In the genomic region with DNA sequence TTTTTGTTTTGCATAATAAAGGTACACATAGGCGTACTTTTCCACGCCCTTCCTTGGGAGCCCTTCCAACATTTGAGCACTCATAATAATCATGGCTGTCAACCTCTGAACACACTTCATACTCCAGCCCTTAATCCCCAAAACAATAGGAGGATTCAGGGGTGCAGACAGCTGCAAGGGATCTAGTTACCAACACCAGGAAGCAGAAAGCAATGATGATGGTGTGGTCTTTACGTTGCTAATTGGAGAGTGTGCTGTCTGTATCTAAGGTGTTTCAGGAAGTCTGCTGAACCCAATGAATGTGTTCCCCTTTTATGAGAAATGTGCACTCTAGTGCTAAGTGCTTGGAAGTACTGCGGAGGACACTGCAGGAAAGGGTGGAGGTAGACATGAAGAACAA, we compare ENCODE assay signal across 24 cellular contexts.
A peak's percentile ranks its signal among the peaks of the same experiment; 100 is the strongest.
DNase-seq lines count a peak whose midpoint lies in the region; ATAC-seq and TF ChIP-seq lines count a peak whose summit lies in the region.
"Had no signal": no experiment of that assay in that cellular context is flagged by ENCODE, and none has a peak within 500 bp of the region (broad histone marks: within the 10 kb centered on the region; RNA-seq: fewer than 3 reads in every experiment).

No MANE protein-coding gene starts in this region.

- BruUV-seq in IMR-90 (replicated peaks; lab: Mats Ljungman, UMichigan) = no TSS peak

- CTCF ChIA-PET in IMR-90 (lab: Yijun Ruan, JAX) = interaction anchor here (1.0 kb wide), 1 partner anchor 61 kb away, joined by 3 read pairs; no protein-coding TSS in a partner anchor

- H3K9me3 ChIP-seq in IMR-90 (ENCODE audit: control insufficient read depth, insufficient read depth, low read length) (no peaks in the 10 kb centered on the region), neural progenitor cell (ENCODE audit: low read depth) (no peaks in the 10 kb centered on the region)
- H3K9me3 ChIP-seq: heart right ventricle, ovary had no signal

- H3K56ac ChIP-seq in IMR-90 (ENCODE audit: extremely low read depth, insufficient read depth, low read length) = no peak overlapping the region; the same call in 1 of the 2 replicates

- peaks cover 3% of the 10 kb centered on the region for H3K9me1 ChIP-seq in IMR-90 (ENCODE audit: insufficient read depth, low read length)

- H3K27ac Mint-ChIP-seq in neural progenitor cell (no peak overlapping the region), mesothelial cell of epicardium (no peak overlapping the region)
- H3K27ac Mint-ChIP-seq: activated CD4-positive, alpha-beta memory T cell treated with anti-CD3 and anti-CD28 coated beads, Interleukin-2, amount 10 ng/mL, durations not matched to agents 7 days and 5 days; activated naive CD4-positive, alpha-beta T cell treated with anti-CD3 and anti-CD28 coated beads for 36 hours; CD4-positive, alpha-beta memory T cell; effector memory CD8-positive, alpha-beta T cell; immature natural killer cell; naive B cell had no signal

- H2BK5ac ChIP-seq in IMR-90 (ENCODE audit: low read depth, low read length, poor library complexity, severe bottlenecking) = no peak overlapping the region

- H3K4me2 ChIP-seq in IMR-90 (ENCODE audit: low read depth, low read length) (no peak overlapping the region), neural progenitor cell (peak overlapping the region; percentile 43)

- H3K14ac ChIP-seq in IMR-90 (replicated peaks; ENCODE audit: low read depth, low read length) = no peak overlapping the region

- H3K4me3 ChIP-seq in IMR-90 (ENCODE audit: insufficient read depth, low read depth, low read length) = no peak overlapping the region
- no peak overlapping the region for H3K4me3 ChIP-seq in neural progenitor cell
- H3K4me3 ChIP-seq: GM23248, heart right ventricle, K562, ovary had no signal

- no peak overlapping the region for H4K8ac ChIP-seq in IMR-90 (ENCODE audit: low read depth in 2 of 2, low read length in 2 of 2)

- no peaks in the 10 kb centered on the region for H4K20me1 ChIP-seq in IMR-90 (ENCODE audit: insufficient read depth, low read length)
- no peaks in the 10 kb centered on the region for H4K20me1 ChIP-seq in neural progenitor cell (ENCODE audit: low read depth)

- H2BK20ac ChIP-seq in IMR-90 (ENCODE audit: low read depth, low read length) = peak overlapping the region; percentile 69; the same call in 1 of the 2 replicates

- H3K79me2 ChIP-seq in neural progenitor cell (ENCODE audit: low read depth) = no peaks in the 10 kb centered on the region

- peak overlapping the region; percentile 45; the same call in 1 of the 2 replicates for H4K91ac ChIP-seq in IMR-90 (ENCODE audit: insufficient read depth, low read depth, low read length)

- H3K27me3 ChIP-seq in IMR-90 (ENCODE audit: control insufficient read depth, insufficient read depth, low read length) (no peaks in the 10 kb centered on the region), neural progenitor cell (no peaks in the 10 kb centered on the region)
- H3K27me3 ChIP-seq: heart right ventricle, ovary had no signal

- TF ChIP-seq POLR2A in IMR-90 (IDR thresholded peaks at IDR 0.05; ENCODE audit: low read depth, low read length) = no peak

- WGBS in IMR-90 (ENCODE audit: extremely low coverage in 2 of 2, insufficient read length in 1 of 2), 2 experiments = 71% methylated on average over 1 of the region's 4 CpGs; no CpG with 5 or more reads in 1 of the 2 experiments

- peak overlapping the region; percentile 56; the same call in 1 of the 2 replicates for H4K5ac ChIP-seq in IMR-90 (ENCODE audit: low read depth, low read length)

- POLR2A ChIA-PET in IMR-90 (lab: Charles Lee; ENCODE audit: unreplicated experiment) = no interaction called here

- in situ Hi-C loops in IMR-90 (cut with MboI; ENCODE audit: low sequenced_read_pairs) = no loop called here

- H3K18ac ChIP-seq in IMR-90 (ENCODE audit: low read depth, low read length) = peak overlapping the region; percentile 61

- peak overlapping the region; percentile 8; the same call in 1 of the 2 replicates for H2BK120ac ChIP-seq in IMR-90 (ENCODE audit: low read depth, low read length)

- TF ChIP-seq RAD21 in IMR-90 (IDR thresholded peaks at IDR 0.05; ENCODE audit: low read length) = no peak

- dilution Hi-C loops in IMR-90 (cut with HindIII; ENCODE audit: low sequenced_read_pairs, unreplicated experiment) = no loop called here

- H3K4me3 Mint-ChIP-seq in neural progenitor cell (no peak overlapping the region), mesothelial cell of epicardium (no peak overlapping the region)
- H3K4me3 Mint-ChIP-seq: activated CD4-positive, alpha-beta memory T cell treated with anti-CD3 and anti-CD28 coated beads, Interleukin-2, amount 10 ng/mL, durations not matched to agents 7 days and 5 days; activated naive CD4-positive, alpha-beta T cell treated with anti-CD3 and anti-CD28 coated beads for 36 hours; CD4-positive, alpha-beta memory T cell; effector memory CD8-positive, alpha-beta T cell; immature natural killer cell; naive B cell had no signal

- H3K9ac ChIP-seq in IMR-90 (ENCODE audit: low read depth, low read length) (no peak overlapping the region), neural progenitor cell (no peak overlapping the region)
- H3K9ac ChIP-seq: GM23248 had no signal

- H3K4ac ChIP-seq in IMR-90 (ENCODE audit: low read depth, low read length) = no peak overlapping the region

- no peaks in the 10 kb centered on the region for H3K36me3 Mint-ChIP-seq in neural progenitor cell
- H3K36me3 Mint-ChIP-seq in mesothelial cell of epicardium = no peaks in the 10 kb centered on the region
- H3K36me3 Mint-ChIP-seq: CD4-positive, alpha-beta memory T cell; immature natural killer cell; naive B cell had no signal

- peaks cover 20% of the 10 kb centered on the region for H3F3A ChIP-seq in neural progenitor cell (ENCODE audit: low read depth)

- intact Hi-C loops in IMR-90 (cut with micrococcal nuclease) = no loop called here

- H3K9me3 Mint-ChIP-seq in neural progenitor cell = no peaks in the 10 kb centered on the region
- H3K9me3 Mint-ChIP-seq in mesothelial cell of epicardium = no peaks in the 10 kb centered on the region
- H3K9me3 Mint-ChIP-seq: activated naive CD4-positive, alpha-beta T cell treated with anti-CD3 and anti-CD28 coated beads for 36 hours had no signal

- no peaks in the 10 kb centered on the region for H3K79me1 ChIP-seq in IMR-90 (ENCODE audit: low read depth in 1 of 2, low read length in 2 of 2)

- H2AK9ac ChIP-seq in IMR-90 (replicated peaks; ENCODE audit: low read depth, low read length, poor library complexity) = no peak overlapping the region

- H3K27ac ChIP-seq in IMR-90 (ENCODE audit: insufficient read depth, low read length) (no peak overlapping the region), neural progenitor cell (peak overlapping the region; percentile 13)
- H3K27ac ChIP-seq: GM23248, heart right ventricle, ovary, VCaP had no signal

- peaks cover 11% of the 10 kb centered on the region for H3K4me1 ChIP-seq in IMR-90 (ENCODE audit: control insufficient read depth, insufficient read depth, low read length)
- H3K4me1 ChIP-seq in neural progenitor cell = peaks cover 21% of the 10 kb centered on the region
- H3K4me1 ChIP-seq: heart right ventricle had no signal

- H3K23ac ChIP-seq in IMR-90 (ENCODE audit: low read depth, low read length) = no peak overlapping the region

- H3K36me3 ChIP-seq in IMR-90 (ENCODE audit: control insufficient read depth, insufficient read depth, low read length) (no peaks in the 10 kb centered on the region), neural progenitor cell (no peaks in the 10 kb centered on the region)
- H3K36me3 ChIP-seq: heart right ventricle, ovary had no signal

- H3K4me1 Mint-ChIP-seq in neural progenitor cell (peaks cover 22% of the 10 kb centered on the region), mesothelial cell of epicardium (peaks cover 52% of the 10 kb centered on the region)
- H3K4me1 Mint-ChIP-seq: activated CD4-positive, alpha-beta memory T cell treated with anti-CD3 and anti-CD28 coated beads, Interleukin-2, amount 10 ng/mL, durations not matched to agents 7 days and 5 days; CD4-positive, alpha-beta memory T cell; immature natural killer cell; naive B cell had no signal

- no peak for TF ChIP-seq CTCF in IMR-90 (conservative IDR thresholded peaks at IDR 0.05; ENCODE audit: low read depth, low read length)
- TF ChIP-seq CTCF in neural progenitor cell (IDR thresholded peaks at IDR 0.05) = no peak
- TF ChIP-seq CTCF in mesothelial cell of epicardium (IDR thresholded peaks at IDR 0.05; ENCODE audit: unreplicated experiment) = no peak

- H2AFZ ChIP-seq in IMR-90 (replicated peaks; ENCODE audit: low read length, poor library complexity) (no peak overlapping the region), neural progenitor cell (replicated peaks) (peak overlapping the region; percentile 15)
- H2AFZ ChIP-seq: GM23248 had no signal

- H2AK5ac ChIP-seq in IMR-90 (ENCODE audit: low read depth, low read length) = no peak overlapping the region

- H2BK15ac ChIP-seq in IMR-90 (ENCODE audit: low read depth, low read length) = peak overlapping the region; percentile 39; the same call in 1 of the 3 replicates

- ATAC-seq in IMR-90 (ENCODE audit: low read depth) (no peak), GM19452 (IDR thresholded peaks at IDR 0.05; ENCODE audit: unreplicated experiment) (no peak)
- ATAC-seq: effector memory CD8-positive, alpha-beta T cell; heart right ventricle; K562 had no signal

- H3K27me3 Mint-ChIP-seq in neural progenitor cell (ENCODE audit: insufficient read depth, low read depth) (no peaks in the 10 kb centered on the region), mesothelial cell of epicardium (ENCODE audit: low read depth) (no peaks in the 10 kb centered on the region)
- H3K27me3 Mint-ChIP-seq: activated CD4-positive, alpha-beta memory T cell treated with anti-CD3 and anti-CD28 coated beads, Interleukin-2, amount 10 ng/mL, durations not matched to agents 7 days and 5 days; CD4-positive, alpha-beta memory T cell; effector memory CD8-positive, alpha-beta T cell; naive B cell had no signal

- DNase-seq in IMR-90 = no peak
- DNase-seq in NCI-H2029 treated with DMSO at 0.1 percent for 48 hours (lab: John Stamatoyannopoulos, UW) = peak; percentile 75
- peak; percentile 94 for DNase-seq in NCI-H748 (lab: John Stamatoyannopoulos, UW; ENCODE audit: unreplicated experiment)
- DNase-seq in neural progenitor cell (ENCODE audit: low spot score) = peak; percentile 19
- DNase-seq in stimulated activated CD4-positive, alpha-beta T cell treated with anti-CD3 and anti-CD28 coated beads, Interleukin-12 subunit alpha, Interleukin-12 subunit beta, amount 100 ng/mL, for 4 hours = no peak
- DNase-seq in mesothelial cell of epicardium (ENCODE audit: low spot score in 2 of 2, unreplicated experiment in 2 of 2) = no peak
- DNase-seq: activated CD4-positive, alpha-beta memory T cell treated with anti-CD3 and anti-CD28 coated beads, Interleukin-2, amount 10 ng/mL, durations not matched to agents 7 days and 5 days; activated naive CD4-positive, alpha-beta T cell treated with anti-CD3 and anti-CD28 coated beads for 36 hours; activated T-cell treated with anti-CD3 and anti-CD28 coated beads, Interleukin-2, amount 50 U/mL, for 1 hour; anterior cingulate cortex; CD4-positive, alpha-beta memory T cell; cerebellar nuclear complex; effector memory CD8-positive, alpha-beta T cell; GM23248; heart right ventricle; immature natural killer cell; naive B cell; NCI-H1694; ovary; stimulated activated CD4-positive, alpha-beta T cell treated with anti-CD3 and anti-CD28 coated beads, Interleukin-4, amount 100 ng/mL, for 1 hour; T-helper 1 cell had no signal

TF ChIP-seq in IMR-90, 13 proteins besides CTCF, POLR2A, EP300 and RAD21 (continues in another document):
- no peak for TF ChIP-seq CEBPB (IDR thresholded peaks at IDR 0.05; ENCODE audit: low read depth, low read length)

Comparison
In these comparisons a context has a peak if more than half of its experiments do, and no peak if none do; other contexts are left out.
1. DNase-seq: peak in NCI-H2029 treated with DMSO at 0.1 percent for 48 hours (single experiment), NCI-H748 (single experiment) and neural progenitor cell (single experiment); none in IMR-90 (single experiment), stimulated activated CD4-positive, alpha-beta T cell treated with anti-CD3 and anti-CD28 coated beads, Interleukin-12 subunit alpha, Interleukin-12 subunit beta, amount 100 ng/mL, for 4 hours (single experiment) and mesothelial cell of epicardium (0 of 2).